16 cellular contexts compared by ENCODE assay signal in the genomic region with DNA sequence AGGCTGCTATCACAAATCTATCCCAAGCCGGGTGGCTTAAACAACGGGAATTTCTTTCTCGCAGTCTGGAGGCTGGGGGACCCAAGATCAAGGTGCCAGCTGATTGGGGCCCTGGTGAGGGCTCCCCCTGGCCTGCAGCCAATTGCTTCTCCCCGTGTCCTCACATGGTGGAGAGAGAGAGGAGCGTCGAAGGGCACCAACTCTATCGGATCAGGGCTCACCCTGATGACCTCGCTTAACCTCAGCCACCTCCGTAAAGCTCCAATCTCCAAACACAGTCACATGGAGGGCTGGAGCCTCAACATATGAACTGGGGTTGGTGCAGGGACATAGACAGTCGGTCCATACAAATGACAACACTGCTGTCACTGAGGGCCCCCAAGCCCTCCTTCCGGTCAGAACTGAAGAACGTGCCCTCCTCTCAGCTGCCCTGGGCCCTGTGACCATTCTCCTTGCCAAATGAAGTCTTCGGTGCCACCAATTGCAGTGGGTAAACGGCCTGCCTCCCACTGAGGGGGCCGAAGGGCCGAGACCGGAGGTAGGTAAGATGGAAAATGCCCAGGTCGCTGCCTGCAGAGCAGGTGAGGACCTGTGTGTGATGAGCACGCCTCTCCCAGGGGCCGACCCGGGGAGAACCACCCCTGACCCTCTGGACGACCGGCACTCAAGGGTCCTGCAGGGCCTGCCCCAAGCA.
DNase-seq lines count a peak whose midpoint lies in the region; ATAC-seq and TF ChIP-seq lines count a peak whose summit lies in the region.
"Had no signal": no experiment of that assay in that cellular context is flagged by ENCODE, and none has a peak within 500 bp of the region (broad histone marks: within the 10 kb centered on the region; RNA-seq: fewer than 3 reads in every experiment).

No MANE protein-coding gene starts in this region.

- H3K4me3 Mint-ChIP-seq in endothelial cell (ENCODE audit: unreplicated experiment), result peak overlapping the region; percentile 58
- H3K4me3 Mint-ChIP-seq: activated naive CD8-positive, alpha-beta T cell had no signal

- H3K4me1 ChIP-seq in Panc1 (ENCODE audit: control insufficient read depth, insufficient read depth, low read length) (peaks cover 30% of the 10 kb centered on the region), mucosa of stomach (ENCODE audit: control insufficient read depth, insufficient read depth, low read length) (peaks cover 69% of the 10 kb centered on the region), stomach (peaks cover 67 to 85% (median 76%) of the 10 kb centered on the region in 4 donors)

- no peak overlapping the region for H3K4me3 ChIP-seq in Panc1 (ENCODE audit: low read depth in 2 of 2, low read length in 2 of 2)
- no peak overlapping the region for H3K4me3 ChIP-seq in mucosa of stomach (ENCODE audit: low read length)
- H3K4me3 ChIP-seq in stomach, result no peak overlapping the region
- H3K4me3 ChIP-seq: dorsolateral prefrontal cortex had no signal

- no peaks in the 10 kb centered on the region for H3K36me3 Mint-ChIP-seq in endothelial cell (ENCODE audit: low read depth, unreplicated experiment)
- H3K36me3 Mint-ChIP-seq: activated naive CD8-positive, alpha-beta T cell had no signal

- H3K4me1 Mint-ChIP-seq in endothelial cell (ENCODE audit: unreplicated experiment), result peaks cover 73% of the 10 kb centered on the region

- no peak for TF ChIP-seq EP300 in stomach (IDR thresholded peaks at IDR 0.05)

- H3K27ac ChIP-seq in Panc1 (ENCODE audit: low read length), result peak overlapping the region; percentile 81
- H3K27ac ChIP-seq in stomach, result peak overlapping the region; percentile 82 to 90 (median 88)

- ATAC-seq in Panc1, result no peak
- no peak for ATAC-seq in HG02571 (IDR thresholded peaks at IDR 0.05; ENCODE audit: unreplicated experiment)
- ATAC-seq in HG02973 (IDR thresholded peaks at IDR 0.05; ENCODE audit: unreplicated experiment), result no peak

- intact Hi-C loops in Panc1 (cut with micrococcal nuclease; ENCODE audit: unreplicated experiment), result no loop called here
- intact Hi-C loops in stomach (cut with DNase I; ENCODE audit: low total_unique reads), result no loop called here

- H3K36me3 ChIP-seq in Panc1 (ENCODE audit: control insufficient read depth, insufficient read depth, low read length) (no peaks in the 10 kb centered on the region), mucosa of stomach (ENCODE audit: control insufficient read depth, insufficient read depth, low read length) (no peaks in the 10 kb centered on the region), stomach (no peaks in the 10 kb centered on the region)

- in situ Hi-C loops in Panc1 (cut with HindIII; ENCODE audit: low pct_unique_long_range_greater_than_20kb, low sequenced_read_pairs), result no loop called here

- peak overlapping the region; percentile 96 for H3K27ac Mint-ChIP-seq in endothelial cell (ENCODE audit: unreplicated experiment)
- H3K27ac Mint-ChIP-seq: activated naive CD8-positive, alpha-beta T cell had no signal

- DNase-seq in Panc1 (ENCODE audit: low read depth, low spot score) (no peak), endothelial cell (ENCODE audit: low spot score) (no peak), stomach (no peak)
- DNase-seq in effector CD4-positive, alpha-beta T cell, result no peak
- no peak for DNase-seq in activated CD8-positive, alpha-beta memory T cell treated with anti-CD3 and anti-CD28 coated beads for 24 hours
- DNase-seq: C1 segment of cervical spinal cord; DND-41; dorsolateral prefrontal cortex; foreskin melanocyte; islet precursor cell; NCI-H187; stimulated activated CD4-positive, alpha-beta T cell treated with anti-CD3 and anti-CD28 coated beads, Interleukin-15, amount 100 ng/mL, for 24 hours had no signal

- no peak for TF ChIP-seq CTCF in Panc1 (IDR thresholded peaks at IDR 0.05)
- TF ChIP-seq CTCF in endothelial cell (IDR thresholded peaks at IDR 0.05; ENCODE audit: unreplicated experiment), result no peak
- no peak for TF ChIP-seq CTCF in stomach (IDR thresholded peaks at IDR 0.05)

- TF ChIP-seq POLR2A in stomach (IDR thresholded peaks at IDR 0.05), result no peak

- WGBS in stomach, 5 donors, result 50 to 71% (median 64%) methylated on average over 14 to 23 of the region's 23 CpGs

- H3K9ac ChIP-seq in mucosa of stomach (ENCODE audit: low read length), result peak overlapping the region; percentile 44

- H3K27me3 Mint-ChIP-seq in endothelial cell (ENCODE audit: unreplicated experiment), result peaks cover 19% of the 10 kb centered on the region
- H3K27me3 Mint-ChIP-seq: activated naive CD8-positive, alpha-beta T cell had no signal

- no peaks in the 10 kb centered on the region; the same call in 1 of the 2 replicates for H3K9me3 ChIP-seq in Panc1 (ENCODE audit: control insufficient read depth, insufficient read depth, low read depth, low read length)
- H3K9me3 ChIP-seq in mucosa of stomach (ENCODE audit: control insufficient read depth, low read length), result no peaks in the 10 kb centered on the region
- H3K9me3 ChIP-seq in stomach, result no peaks in the 10 kb centered on the region

- no peaks in the 10 kb centered on the region for H3K27me3 ChIP-seq in Panc1 (ENCODE audit: control insufficient read depth, insufficient read depth, low read length)
- H3K27me3 ChIP-seq in mucosa of stomach (ENCODE audit: control insufficient read depth, insufficient read depth, low read length), result no peaks in the 10 kb centered on the region
- H3K27me3 ChIP-seq in stomach, result no peaks in the 10 kb centered on the region
- H3K27me3 ChIP-seq: dorsolateral prefrontal cortex had no signal

- H3K9me3 Mint-ChIP-seq in endothelial cell (ENCODE audit: unreplicated experiment), result no peaks in the 10 kb centered on the region

- CTCF ChIA-PET in Panc1 (lab: Charles Lee), result no interaction called here

- POLR2A ChIA-PET in Panc1 (lab: Charles Lee), result no interaction called here

- BruUV-seq in Panc1 (replicated peaks; lab: Mats Ljungman, UMichigan), result no TSS peak
